Comparison of ENCODE assay signal across 23 cellular contexts in genomic region chr19:48284891-48285290, GRCh38. TPM values are rescaled to one million over a fixed set of nuclear protein-coding genes. Genes with fewer than 3 reads are reported as not detected.
DNase-seq lines count a peak whose midpoint lies in the region; ATAC-seq, FAIRE-seq and TF ChIP-seq lines count a peak whose summit lies in the region.
"Had no signal": no experiment of that assay in that cellular context is flagged by ENCODE, and none has a peak within 500 bp of the region (broad histone marks: within the 10 kb centered on the region; RNA-seq: fewer than 3 reads in every experiment).

No MANE protein-coding gene starts in this region.

- H3K4me3 ChIP-seq in astrocyte (ENCODE audit: insufficient read depth, low read depth, low read length) = no peak overlapping the region

- TF ChIP-seq CTCF in HFFc6 (IDR thresholded peaks at IDR 0.05) (no peak), astrocyte (IDR thresholded peaks at IDR 0.05; ENCODE audit: insufficient read depth, low read depth, low read length) (no peak), glutamatergic neuron (IDR thresholded peaks at IDR 0.05; ENCODE audit: partially characterized antibody, unreplicated experiment) (no peak)

- peaks cover 2% of the 10 kb centered on the region for H3K27me3 Mint-ChIP-seq in HFFc6 (ENCODE audit: insufficient read depth)
- no peaks in the 10 kb centered on the region for H3K27me3 Mint-ChIP-seq in astrocyte (ENCODE audit: low read depth, unreplicated experiment)
- H3K27me3 Mint-ChIP-seq in glutamatergic neuron (ENCODE audit: unreplicated experiment) = peaks cover 2% of the 10 kb centered on the region

- peaks cover 14% of the 10 kb centered on the region for H3K4me1 ChIP-seq in astrocyte (ENCODE audit: insufficient read depth, low read length)
- H3K4me1 ChIP-seq: BE2C had no signal

- H3K9me3 Mint-ChIP-seq in HFFc6 (peaks cover 37% of the 10 kb centered on the region), astrocyte (ENCODE audit: unreplicated experiment) (peaks cover 18% of the 10 kb centered on the region), glutamatergic neuron (ENCODE audit: unreplicated experiment) (peaks cover 6% of the 10 kb centered on the region)

- peak overlapping the region; percentile 97 for H3K27ac ChIP-seq in astrocyte (ENCODE audit: low read depth, low read length)

- no peak for ATAC-seq in GM21526 (IDR thresholded peaks at IDR 0.05; ENCODE audit: low FRiP score, unreplicated experiment)
- ATAC-seq: CD8-positive, alpha-beta T cell had no signal

- H3K79me2 ChIP-seq in astrocyte (ENCODE audit: insufficient read depth, low read length) = no peaks in the 10 kb centered on the region

- H3K4me1 Mint-ChIP-seq in HFFc6 (ENCODE audit: low read depth) (peaks cover 18% of the 10 kb centered on the region), astrocyte (ENCODE audit: low read depth, unreplicated experiment) (peaks cover 12% of the 10 kb centered on the region), glutamatergic neuron (ENCODE audit: low read depth, unreplicated experiment) (no peaks in the 10 kb centered on the region)

- H3K36me3 Mint-ChIP-seq in HFFc6 (ENCODE audit: low read depth) (peaks cover 32% of the 10 kb centered on the region), astrocyte (ENCODE audit: low read depth, unreplicated experiment) (peaks cover 38% of the 10 kb centered on the region), glutamatergic neuron (ENCODE audit: unreplicated experiment) (peaks cover 16% of the 10 kb centered on the region)
- H3K36me3 Mint-ChIP-seq: CD8-positive, alpha-beta T cell had no signal

- no peak overlapping the region for H2AFZ ChIP-seq in astrocyte (ENCODE audit: low read depth, low read length)

- H3K4me3 Mint-ChIP-seq in HFFc6 (peak overlapping the region; percentile 69), astrocyte (ENCODE audit: unreplicated experiment) (no peak overlapping the region), glutamatergic neuron (ENCODE audit: unreplicated experiment) (no peak overlapping the region)
- H3K4me3 Mint-ChIP-seq: CD8-positive, alpha-beta T cell had no signal

- peaks cover 22% of the 10 kb centered on the region for H3K9me3 ChIP-seq in astrocyte (ENCODE audit: insufficient read depth, low read depth, low read length)
- H3K9me3 ChIP-seq: BE2C had no signal

- peak; percentile 19 for DNase-seq in HFFc6
- DNase-seq in astrocyte (ENCODE audit: low read depth) = peak; percentile 30
- no peak for DNase-seq in glutamatergic neuron
- peak; percentile 7 for DNase-seq in posterior vena cava (ENCODE audit: low spot score)
- no peak for DNase-seq in UCSD-AML1 (lab: John Stamatoyannopoulos, UW; ENCODE audit: unreplicated experiment)
- no peak for DNase-seq in KG1 (lab: John Stamatoyannopoulos, UW)
- DNase-seq: ACHN; BE2C; CD8-positive, alpha-beta T cell; DMS79 treated with DMSO at 0.1 percent for 48 hours; GF-D8; GOT3; KBM-7; NCI-H1048; NCI-H1436 treated with DMSO at 0.1 percent for 48 hours; NCI-H2029 treated with DMSO at 0.1 percent for 48 hours; NCI-H748 treated with DMSO at 0.1 percent for 48 hours; RPMI8226; SIG-M5 had no signal

- no peak for FAIRE-seq in astrocyte (lab: Jason Lieb, UNC)
- FAIRE-seq: D721Med, GM12891, GM18507 had no signal

- H3K27ac Mint-ChIP-seq in HFFc6 (peak overlapping the region; percentile 94), astrocyte (ENCODE audit: unreplicated experiment) (peak overlapping the region; percentile 92), glutamatergic neuron (ENCODE audit: unreplicated experiment) (peak overlapping the region; percentile 45)
- H3K27ac Mint-ChIP-seq: CD8-positive, alpha-beta T cell had no signal

- H3K4me2 ChIP-seq in astrocyte (ENCODE audit: low read length) = peak overlapping the region; percentile 56

- no peaks in the 10 kb centered on the region for H3K36me3 ChIP-seq in astrocyte (ENCODE audit: insufficient read depth, low read length)

- H4K20me1 ChIP-seq in astrocyte (ENCODE audit: insufficient read depth, low read length) = no peaks in the 10 kb centered on the region

- no peaks in the 10 kb centered on the region for H3K27me3 ChIP-seq in astrocyte (ENCODE audit: insufficient read depth, low read length)
- H3K27me3 ChIP-seq: BE2C had no signal

- H3K9ac ChIP-seq in astrocyte (ENCODE audit: low read length) = peak overlapping the region; percentile 75

- intact Hi-C loops in posterior vena cava (cut with DNase I) = no loop called here

RNA-seq across cellular contexts. Expression of gene ZNF114, which starts 15.0 kb away (rescaled TPM):
- under 1 TPM in 5 of 6 experiments, not detected in 1; 0.17 to 0.43 (median 0.25) TPM for total RNA-seq in HFFc6 (2021; fragmentation: NEBNext Ultra II Directional; extraction: Animal tissue kit (Norgen Biotek cat#: 25700))
- total RNA-seq in astrocyte (7.6 and 19.6 TPM in 2 replicates), glutamatergic neuron (ENCODE audit: unreplicated experiment) (3.7 TPM), posterior vena cava (under 1 TPM; 0.37 to 0.38 TPM)
- total RNA-seq: CD8-positive, alpha-beta T cell had no signal

RNA-seq across cellular contexts. Expression of gene CARD8, which starts 29.2 kb away (rescaled TPM):
- total RNA-seq in HFFc6 (2021; fragmentation: NEBNext Ultra II Directional; extraction: Animal tissue kit (Norgen Biotek cat#: 25700)) = 10 to 100 TPM; 11.3 to 17.2 (median 14.7) TPM
- 22.9 and 26.3 TPM in 2 replicates for total RNA-seq in astrocyte
- 41.9 TPM for total RNA-seq in glutamatergic neuron (ENCODE audit: unreplicated experiment)
- total RNA-seq in posterior vena cava = 10 to 100 TPM; 44.0 to 54.2 TPM

RNA-seq across cellular contexts. Expression of gene EMP3, which starts 40.5 kb away (rescaled TPM):
- 100 to 1,000 TPM; 471 to 574 (median 525) TPM for total RNA-seq in HFFc6 (2021; fragmentation: NEBNext Ultra II Directional; extraction: Animal tissue kit (Norgen Biotek cat#: 25700))
- total RNA-seq in astrocyte (199 and 217 TPM in 2 replicates), glutamatergic neuron (ENCODE audit: unreplicated experiment) (6.5 TPM), posterior vena cava (100 to 1,000 TPM; 120 to 297 TPM)

Comparison
In these comparisons a context has a peak if more than half of its experiments do, and no peak if none do; other contexts are left out.
1. DNase-seq: peak in HFFc6 (single experiment), astrocyte (single experiment) and posterior vena cava (single experiment); none in glutamatergic neuron (single experiment), UCSD-AML1 (single experiment) and KG1 (single experiment).
2. RNA of gene EMP3, which starts 40.5 kb away (total RNA-seq): 471 to 574 TPM in HFFc6, 120 to 297 TPM in posterior vena cava and 199 to 217 TPM in astrocyte; 6.5 TPM in glutamatergic neuron (single experiment); every median in the first group is over 10 times any median in the second.
3. Peak in every context shown above with its lines, with median percentiles within 50 percentile points of each other: H3K27ac Mint-ChIP-seq.